8 cellular contexts compared by ENCODE assay signal in the genomic region with DNA sequence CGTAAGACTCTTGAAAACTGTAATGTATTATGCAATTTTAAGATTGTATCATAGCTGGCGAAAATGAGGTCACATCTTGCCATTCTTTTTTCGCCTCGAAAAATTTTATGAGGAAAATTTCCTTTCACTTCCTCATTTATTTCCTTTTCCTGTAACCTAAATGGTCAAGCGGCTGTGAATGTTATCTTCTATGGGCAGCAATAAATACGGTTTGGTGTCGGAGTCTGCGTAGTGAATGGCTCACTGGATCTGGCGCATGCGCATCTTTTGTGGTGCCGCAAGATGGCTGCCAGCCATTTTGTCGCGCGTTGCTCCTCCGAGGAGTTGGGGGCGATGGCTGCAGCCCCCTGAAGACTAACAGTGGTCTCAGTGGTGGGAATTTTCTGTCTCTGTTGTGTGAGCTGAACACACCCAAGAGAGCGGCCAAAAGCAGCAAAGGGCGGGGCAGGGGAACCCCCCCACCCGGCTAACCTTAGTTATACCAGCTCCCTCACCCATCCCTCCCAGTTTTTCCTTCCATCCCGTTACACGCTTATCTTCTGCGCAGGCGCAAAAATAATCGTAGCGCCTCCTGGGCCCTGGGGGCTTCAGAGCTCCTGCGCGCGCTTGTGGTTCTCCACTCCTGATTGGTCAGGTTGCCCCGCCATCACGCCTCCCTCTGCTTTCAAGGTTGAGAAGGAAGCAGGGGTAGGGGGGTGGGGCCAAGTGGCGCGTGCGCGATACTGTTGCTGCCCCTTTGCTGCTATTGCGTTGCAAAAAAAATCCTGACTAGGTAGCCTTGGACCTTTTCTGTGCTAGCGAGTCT. TPM values are rescaled to one million over a fixed set of nuclear protein-coding genes. Genes with fewer than 3 reads are reported as not detected.
A peak's percentile ranks its signal among the peaks of the same experiment; 100 is the strongest.
DNase-seq lines count a peak whose midpoint lies in the region; ATAC-seq and TF ChIP-seq lines count a peak whose summit lies in the region.

A gene (plus strand): TSS at position 722 of the 805 bp plus-strand sequence. CDS start 568 bp downstream, outside the sequence.

- ATAC-seq in GM21717 (IDR thresholded peaks at IDR 0.05; ENCODE audit: unreplicated experiment): peak; percentile 66

- peak within 1 kb of the TSS; percentile 86 to 94 for H3K9ac ChIP-seq in mucosa of rectum (ENCODE audit: low read depth in 1 of 2, low read length in 2 of 2)

- DNase-seq in DMS53 (lab: John Stamatoyannopoulos, UW) (peak; percentile 100), KBM-7 (peak; percentile 99), erythroblast (lab: John Stamatoyannopoulos, UW) (peak; percentile 99)
- DNase-seq in activated T-cell treated with anti-CD3 and anti-CD28 coated beads, Interleukin-2, amount 50 U/mL, for 24 hours: peak; percentile 95
- DNase-seq in stimulated activated CD8-positive, alpha-beta memory T cell treated with anti-CD3 and anti-CD28 coated beads, Interleukin-4, amount 100 ng/mL, for 48 hours: peak; percentile 99

- peaks cover 0 to 17% of the 10 kb centered on the region in 2 donors for H3K4me1 ChIP-seq in mucosa of rectum (ENCODE audit: control insufficient read depth in 2 of 2, insufficient read depth in 2 of 2, low read length in 2 of 2)

- H3K27me3 Mint-ChIP-seq in activated T-cell treated with anti-CD3 and anti-CD28 coated beads, Interleukin-2, amount 50 U/mL, for 24 hours: no peaks in the 10 kb centered on the region

- peak; percentile 96 for TF ChIP-seq POLR2A in erythroblast (IDR thresholded peaks at IDR 0.05; ENCODE audit: low read length)

- peaks cover 42% of the 10 kb centered on the region for H3K36me3 Mint-ChIP-seq in activated T-cell treated with anti-CD3 and anti-CD28 coated beads, Interleukin-2, amount 50 U/mL, for 24 hours (ENCODE audit: low read depth)

- H3K27me3 ChIP-seq in mucosa of rectum (ENCODE audit: control insufficient read depth in 2 of 2, insufficient read depth in 2 of 2, low read length in 2 of 2): no peaks in the 10 kb centered on the region

- no peaks in the 10 kb centered on the region for H3K9me3 ChIP-seq in mucosa of rectum (ENCODE audit: control insufficient read depth in 2 of 2, low read length in 2 of 2)

- H3K4me3 ChIP-seq in mucosa of rectum (ENCODE audit: low read length in 2 of 2): peak within 1 kb of the TSS; percentile 94 to 97

- H3K36me3 ChIP-seq in mucosa of rectum (ENCODE audit: control insufficient read depth in 2 of 2, insufficient read depth in 2 of 2, low read length in 2 of 2): no peaks in the 10 kb centered on the region

- in situ Hi-C loops in KBM-7 (cut with MboI; ENCODE audit: low pct_unique_long_range_greater_than_20kb, low sequenced_read_pairs): no loop called here

- peaks cover 34% of the 10 kb centered on the region for H3K4me1 Mint-ChIP-seq in activated T-cell treated with anti-CD3 and anti-CD28 coated beads, Interleukin-2, amount 50 U/mL, for 24 hours (ENCODE audit: low read depth)

- peak within 1 kb of the TSS; percentile 98 for H3K27ac Mint-ChIP-seq in activated T-cell treated with anti-CD3 and anti-CD28 coated beads, Interleukin-2, amount 50 U/mL, for 24 hours

- H3K4me3 Mint-ChIP-seq in activated T-cell treated with anti-CD3 and anti-CD28 coated beads, Interleukin-2, amount 50 U/mL, for 24 hours: peak within 1 kb of the TSS; percentile 96

- no peaks in the 10 kb centered on the region for H3K9me3 Mint-ChIP-seq in activated T-cell treated with anti-CD3 and anti-CD28 coated beads, Interleukin-2, amount 50 U/mL, for 24 hours

- peak within 1 kb of the TSS; percentile 96 to 98 for H3K27ac ChIP-seq in mucosa of rectum (ENCODE audit: low read depth in 2 of 2, low read length in 2 of 2)

TF ChIP-seq in PFSK-1, 5 proteins besides CTCF, POLR2A, EP300 and RAD21:
- TF ChIP-seq, protein P1, sequence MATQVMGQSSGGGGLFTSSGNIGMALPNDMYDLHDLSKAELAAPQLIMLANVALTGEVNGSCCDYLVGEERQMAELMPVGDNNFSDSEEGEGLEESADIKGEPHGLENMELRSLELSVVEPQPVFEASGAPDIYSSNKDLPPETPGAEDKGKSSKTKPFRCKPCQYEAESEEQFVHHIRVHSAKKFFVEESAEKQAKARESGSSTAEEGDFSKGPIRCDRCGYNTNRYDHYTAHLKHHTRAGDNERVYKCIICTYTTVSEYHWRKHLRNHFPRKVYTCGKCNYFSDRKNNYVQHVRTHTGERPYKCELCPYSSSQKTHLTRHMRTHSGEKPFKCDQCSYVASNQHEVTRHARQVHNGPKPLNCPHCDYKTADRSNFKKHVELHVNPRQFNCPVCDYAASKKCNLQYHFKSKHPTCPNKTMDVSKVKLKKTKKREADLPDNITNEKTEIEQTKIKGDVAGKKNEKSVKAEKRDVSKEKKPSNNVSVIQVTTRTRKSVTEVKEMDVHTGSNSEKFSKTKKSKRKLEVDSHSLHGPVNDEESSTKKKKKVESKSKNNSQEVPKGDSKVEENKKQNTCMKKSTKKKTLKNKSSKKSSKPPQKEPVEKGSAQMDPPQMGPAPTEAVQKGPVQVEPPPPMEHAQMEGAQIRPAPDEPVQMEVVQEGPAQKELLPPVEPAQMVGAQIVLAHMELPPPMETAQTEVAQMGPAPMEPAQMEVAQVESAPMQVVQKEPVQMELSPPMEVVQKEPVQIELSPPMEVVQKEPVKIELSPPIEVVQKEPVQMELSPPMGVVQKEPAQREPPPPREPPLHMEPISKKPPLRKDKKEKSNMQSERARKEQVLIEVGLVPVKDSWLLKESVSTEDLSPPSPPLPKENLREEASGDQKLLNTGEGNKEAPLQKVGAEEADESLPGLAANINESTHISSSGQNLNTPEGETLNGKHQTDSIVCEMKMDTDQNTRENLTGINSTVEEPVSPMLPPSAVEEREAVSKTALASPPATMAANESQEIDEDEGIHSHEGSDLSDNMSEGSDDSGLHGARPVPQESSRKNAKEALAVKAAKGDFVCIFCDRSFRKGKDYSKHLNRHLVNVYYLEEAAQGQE (IDR thresholded peaks at IDR 0.05; ENCODE audit: insufficient read depth in 1 of 2, low read depth in 2 of 2, low read length in 2 of 2): peak; percentile 48 to 76; a peak in 3 of 4 replicates
- TF ChIP-seq FOXP2 (optimal IDR thresholded peaks at IDR 0.05; ENCODE audit: borderline replicate concordance, extremely low read depth, extremely low read length, insufficient read depth) (no peak), TAF1 (IDR thresholded peaks at IDR 0.05; ENCODE audit: borderline replicate concordance, insufficient read depth, low read length) (peak; percentile 92), POLR2AphosphoS5 (IDR thresholded peaks at IDR 0.05; ENCODE audit: low read depth, low read length) (peak; percentile 82), SIN3A (IDR thresholded peaks at IDR 0.05; ENCODE audit: borderline replicate concordance, insufficient read depth, low read length) (0 out of 2 replicates have a peak, but pooled peaks have one; percentile 43)
TF ChIP-seq in PFSK-1: peak in this region for 4.

RNA-seq across cellular contexts. Expression of the gene that starts here (rescaled TPM):
- 10.2 TPM for polyA plus RNA-seq in PFSK-1 (2012; ENCODE audit: insufficient read length, low read depth)

Comparison
In these comparisons a context has a peak if more than half of its experiments do, and no peak if none do; other contexts are left out.
1. Peak in every context shown above with its lines: DNase-seq, ATAC-seq, H3K4me3 ChIP-seq and H3K27ac ChIP-seq.